29 cellular contexts compared by ENCODE assay signal in the genomic region with DNA sequence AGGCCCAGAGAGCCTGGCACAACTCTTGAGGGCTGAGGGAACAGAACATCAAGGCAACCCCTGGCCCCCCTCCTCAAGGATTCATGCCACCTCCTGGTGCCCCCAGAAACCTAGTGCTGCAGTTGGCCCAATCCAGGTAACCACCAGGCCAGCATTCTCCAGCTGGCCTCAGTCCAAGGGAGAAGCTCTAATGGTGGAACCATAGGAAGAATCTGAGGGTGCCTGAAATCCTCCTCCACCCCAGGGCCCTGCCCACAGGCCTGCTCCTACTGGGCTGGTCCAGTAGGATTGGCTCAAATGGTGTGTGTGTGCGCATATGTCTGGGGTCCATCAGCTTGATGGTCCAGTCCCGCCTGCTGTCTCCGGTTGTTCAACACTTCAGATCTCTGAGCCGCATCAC. TPM values are rescaled to one million over a fixed set of nuclear protein-coding genes. Genes with fewer than 3 reads are reported as not detected.
DNase-seq lines count a peak whose midpoint lies in the region; ATAC-seq, FAIRE-seq and TF ChIP-seq lines count a peak whose summit lies in the region.
"Had no signal": no experiment of that assay in that cellular context is flagged by ENCODE, and none has a peak within 500 bp of the region (broad histone marks: within the 10 kb centered on the region; RNA-seq: fewer than 3 reads in every experiment).

No MANE protein-coding gene starts in this region.

- H3K27ac ChIP-seq in heart left ventricle (no peak overlapping the region), endothelial cell of umbilical vein (ENCODE audit: insufficient read depth, low read depth, low read length) (no peak overlapping the region), psoas muscle (peak overlapping the region; percentile 41), vagina (peak overlapping the region; percentile 63)
- H3K27ac ChIP-seq: colonic mucosa, KMS-11, right lobe of liver, thoracic aorta had no signal

- H3K4me3 ChIP-seq in heart left ventricle: no peak overlapping the region
- no peak overlapping the region for H3K4me3 ChIP-seq in endothelial cell of umbilical vein (replicated peaks in 1 of 3; ENCODE audit: insufficient read depth in 1 of 3, low read depth in 1 of 3, low read length in 3 of 3)
- no peak overlapping the region for H3K4me3 ChIP-seq in psoas muscle
- H3K4me3 ChIP-seq in vagina: no peak overlapping the region
- H3K4me3 ChIP-seq: colonic mucosa, mucosa of descending colon, right lobe of liver, thoracic aorta had no signal

- H3K4me1 ChIP-seq in heart left ventricle (peaks cover 5 to 38% (median 30%) of the 10 kb centered on the region in 12 donors), endothelial cell of umbilical vein (ENCODE audit: control insufficient read depth, extremely low read depth, insufficient read depth, low read length) (peaks cover 36% of the 10 kb centered on the region), psoas muscle (peaks cover 40% of the 10 kb centered on the region), vagina (peaks cover 59% of the 10 kb centered on the region)

- no peak for FAIRE-seq in endothelial cell of umbilical vein (lab: Jason Lieb, UNC)
- FAIRE-seq: frontal cortex, TTC549 had no signal

- H4K20me1 ChIP-seq in endothelial cell of umbilical vein (replicated peaks; ENCODE audit: control insufficient read depth, extremely low read depth, insufficient read depth, low read length): no peaks in the 10 kb centered on the region

- POLR2A ChIA-PET in endothelial cell of umbilical vein (lab: Charles Lee): interaction anchor here (0.6 kb wide), 1 partner anchor 9 kb away, joined by 4 read pairs; no protein-coding TSS in a partner anchor

- TF ChIP-seq CTCF in heart left ventricle (IDR thresholded peaks at IDR 0.05) (no peak), endothelial cell of umbilical vein (IDR thresholded peaks at IDR 0.05; ENCODE audit: extremely low read depth in 1 of 2, insufficient read depth in 1 of 2, low read depth in 1 of 2, low read length in 2 of 2) (no peak), psoas muscle (IDR thresholded peaks at IDR 0.05) (no peak), vagina (IDR thresholded peaks at IDR 0.05) (no peak)

- no peaks in the 10 kb centered on the region for H3K27me3 ChIP-seq in heart left ventricle
- H3K27me3 ChIP-seq in endothelial cell of umbilical vein (ENCODE audit: control insufficient read depth in 2 of 2, insufficient read depth in 2 of 2, low read length in 2 of 2): no peaks in the 10 kb centered on the region
- no peaks in the 10 kb centered on the region for H3K27me3 ChIP-seq in psoas muscle (ENCODE audit: insufficient read depth in 3 of 3, low read length in 2 of 3)
- no peaks in the 10 kb centered on the region for H3K27me3 ChIP-seq in vagina
- H3K27me3 ChIP-seq: colonic mucosa, right lobe of liver had no signal

- 86 to 98% (median 97%) methylated on average over 4 of the region's 4 CpGs for WGBS in heart left ventricle, 4 donors
- 97 to 100% (median 98%) methylated on average over 4 of the region's 4 CpGs for WGBS in psoas muscle, 3 donors

- no peak overlapping the region for H2AFZ ChIP-seq in endothelial cell of umbilical vein (ENCODE audit: low read depth, low read length)
- H2AFZ ChIP-seq: parathyroid adenoma had no signal

- dilution Hi-C loops in endothelial cell of umbilical vein (cut with MboI; ENCODE audit: extremely low pct_ligation_motif_present, low sequenced_read_pairs): no loop called here

- peak in 3 of 4 donors; percentile 11 to 25 (median 23) for ATAC-seq in heart left ventricle
- ATAC-seq in psoas muscle: peak in 1 of 4 donors; percentile 11
- ATAC-seq in HG02642 (IDR thresholded peaks at IDR 0.05; ENCODE audit: poor library complexity, unreplicated experiment): no peak
- ATAC-seq: activated naive CD4-positive, alpha-beta T cell treated with anti-CD3 and anti-CD28 coated beads, Interleukin-2, amount 50 U/mL, for 72 hours; effector memory CD8-positive, alpha-beta T cell; esophagus mucosa; mucosa of descending colon; natural killer cell treated with Interleukin-12 subunit alpha and Interleukin-12 subunit beta and Interleukin-15 and Interleukin-18, amount 100 ng/mL, for 72 hours had no signal

- CTCF ChIA-PET in endothelial cell of umbilical vein (lab: Charles Lee): interaction anchor here (1.8 to 2.2 kb wide), 2 partner anchors 9 to 10 kb away, joined by 5 to 19 read pairs; no protein-coding TSS in a partner anchor

- no peak overlapping the region for H3K9ac ChIP-seq in endothelial cell of umbilical vein (replicated peaks; ENCODE audit: extremely low read depth, insufficient read depth, low read length)
- H3K9ac ChIP-seq: KMS-11, parathyroid adenoma had no signal

- H3K9me3 ChIP-seq in heart left ventricle (no peaks in the 10 kb centered on the region), endothelial cell of umbilical vein (replicated peaks; ENCODE audit: control insufficient read depth, insufficient read depth, low read length) (no peaks in the 10 kb centered on the region), psoas muscle (no peaks in the 10 kb centered on the region), vagina (no peaks in the 10 kb centered on the region)
- H3K9me3 ChIP-seq: colonic mucosa, mucosa of descending colon, right lobe of liver, thoracic aorta had no signal

- H3K4me2 ChIP-seq in endothelial cell of umbilical vein (ENCODE audit: insufficient read depth, low read length): no peak overlapping the region
- H3K4me2 ChIP-seq: KMS-11 had no signal

- DNase-seq in heart left ventricle (peak in 2 of 5 donors; percentile 18 to 21), cardiac septum (ENCODE audit: low spot score) (no peak), endothelial cell of umbilical vein (ENCODE audit: low read depth, low spot score) (no peak), psoas muscle (no peak), vagina (ENCODE audit: extremely low spot score in 2 of 2) (no peak), DMS153 (lab: John Stamatoyannopoulos, UW) (no peak), occipital lobe (lab: John Stamatoyannopoulos, UW) (no peak)
- DNase-seq: activated CD4-positive, alpha-beta T cell treated with anti-CD3 and anti-CD28 coated beads, Interleukin-2, amount 50 U/mL, for 4 hours; colonic mucosa; COR-L47; DND-41; effector memory CD8-positive, alpha-beta T cell; H7; mucosa of descending colon; NCI-H1417; NCI-H2029 treated with DMSO at 0.1 percent for 48 hours; NCI-H69; right lobe of liver; stimulated activated CD4-positive, alpha-beta T cell treated with anti-CD3 and anti-CD28 coated beads, Interleukin-4, amount 100 ng/mL, for 4 hours; stimulated activated naive CD4-positive, alpha-beta T cell had no signal

- BruUV-seq in endothelial cell of umbilical vein (replicated peaks; lab: Mats Ljungman, UMichigan): no TSS peak

- H3K36me3 ChIP-seq in heart left ventricle (peaks cover 0 to 56% (median 42%) of the 10 kb centered on the region in 9 donors), endothelial cell of umbilical vein (ENCODE audit: control insufficient read depth in 2 of 2, extremely low read depth in 1 of 2, insufficient read depth in 2 of 2, low read length in 2 of 2) (peaks cover 17 to 43% of the 10 kb centered on the region in 2 experiments), psoas muscle (ENCODE audit: insufficient read depth in 1 of 2, low read depth in 1 of 2) (peaks cover 0 to 42% of the 10 kb centered on the region in 2 donors), vagina (peaks cover 0 to 12% of the 10 kb centered on the region in 2 donors)
- H3K36me3 ChIP-seq: colonic mucosa had no signal

- intact Hi-C loops in heart left ventricle (cut with DNase I) (no loop called here), cardiac septum (cut with DNase I) (no loop called here), endothelial cell of umbilical vein (cut with micrococcal nuclease) (no loop called here), psoas muscle (cut with DNase I) (no loop called here), vagina (cut with DNase I) (no loop called here)

- H3K9me1 ChIP-seq in endothelial cell of umbilical vein (replicated peaks; ENCODE audit: control insufficient read depth, extremely low read depth, insufficient read depth, low read length): no peaks in the 10 kb centered on the region

- H3K79me2 ChIP-seq in endothelial cell of umbilical vein (ENCODE audit: control insufficient read depth, insufficient read depth, low read length): peaks cover 35% of the 10 kb centered on the region

- TF ChIP-seq POLR2A in heart left ventricle (IDR thresholded peaks at IDR 0.05) (no peak), endothelial cell of umbilical vein (IDR thresholded peaks at IDR 0.05; ENCODE audit: low read depth, low read length) (peak; percentile 85), vagina (IDR thresholded peaks at IDR 0.05) (no peak)

RNA-seq across cellular contexts. Expression of gene HYAL2, which starts 7.7 kb away (rescaled TPM):
- total RNA-seq in heart left ventricle (100 to 1,000 TPM in 2 of 9 donors, 10 to 100 TPM in 7; 24.0 to 234 (median 48.5) TPM), cardiac septum (42.0 TPM), endothelial cell of umbilical vein (266 and 279 TPM in 2 replicates), psoas muscle (10 to 100 TPM; 20.6 to 42.8 (median 25.6) TPM), vagina (173 TPM), occipital lobe (30.9 TPM)
- polyA plus RNA-seq in heart left ventricle (100 to 1,000 TPM in 1 of 2 donors, 10 to 100 TPM in 1; 52.2 to 119 TPM), endothelial cell of umbilical vein (970 and 1,145 TPM in 2 replicates), psoas muscle (10 to 100 TPM; 25.3 to 61.7 (median 41.8) TPM)
- 537 and 563 TPM in 2 replicates for polyA plus RNA-seq in endothelial cell of umbilical vein (2011; cell fraction: cytosol; rRNA removed)
- 347 and 354 TPM in 2 replicates for polyA plus RNA-seq in endothelial cell of umbilical vein (2011; cell fraction: nucleus; rRNA removed)
- polyA plus RNA-seq in endothelial cell of umbilical vein (2012): 266 and 312 TPM in 2 replicates
- polyA minus RNA-seq in endothelial cell of umbilical vein: 480 and 514 TPM in 2 replicates
- 26.4 TPM for polyA minus RNA-seq in endothelial cell of umbilical vein (2011; cell fraction: cytosol; rRNA and poly(A)+ RNA removed)
- polyA minus RNA-seq in endothelial cell of umbilical vein (2011; cell fraction: nucleus; rRNA and poly(A)+ RNA removed): 150 and 202 TPM in 2 replicates

RNA-seq across cellular contexts. Expression of gene HYAL1, which starts 11.4 kb away (rescaled TPM):
- total RNA-seq in heart left ventricle (10 to 100 TPM; 36.9 to 99.7 (median 57.8) TPM), cardiac septum (51.6 TPM), endothelial cell of umbilical vein (1.6 and 2.2 TPM in 2 replicates), psoas muscle (10 to 100 TPM in 3 of 4 donors, 1 to 10 TPM in 1; 8.5 to 20.8 (median 13.7) TPM), vagina (17.7 TPM), occipital lobe (0.16 TPM)
- polyA plus RNA-seq in heart left ventricle (10 to 100 TPM; 37.6 to 60.7 TPM), endothelial cell of umbilical vein (3.3 and 3.8 TPM in 2 replicates), psoas muscle (10 to 100 TPM in 2 of 3 donors, 1 to 10 TPM in 1; 9.5 to 15.1 (median 13.8) TPM)
- 1.7 and 1.8 TPM in 2 replicates for polyA plus RNA-seq in endothelial cell of umbilical vein (2011; cell fraction: cytosol; rRNA removed)
- 3.6 and 3.7 TPM in 2 replicates for polyA plus RNA-seq in endothelial cell of umbilical vein (2011; cell fraction: nucleus; rRNA removed)
- 0.65 and 0.68 TPM in 2 replicates for polyA plus RNA-seq in endothelial cell of umbilical vein (2012)
- 2.3 and 4.3 TPM in 2 replicates for polyA minus RNA-seq in endothelial cell of umbilical vein
- polyA minus RNA-seq in endothelial cell of umbilical vein (2011; cell fraction: cytosol; rRNA and poly(A)+ RNA removed): 27.9 TPM
- 2.5 and 4.9 TPM in 2 replicates for polyA minus RNA-seq in endothelial cell of umbilical vein (2011; cell fraction: nucleus; rRNA and poly(A)+ RNA removed)

RNA-seq across cellular contexts. Expression of gene TUSC2, which starts 13.2 kb away (rescaled TPM):
- total RNA-seq in heart left ventricle (10 to 100 TPM; 24.5 to 34.9 (median 29.0) TPM), cardiac septum (24.5 TPM), endothelial cell of umbilical vein (30.0 and 31.0 TPM in 2 replicates), psoas muscle (10 to 100 TPM; 31.5 to 43.6 (median 33.7) TPM), vagina (11.8 TPM), occipital lobe (16.2 TPM)
- polyA plus RNA-seq in heart left ventricle (10 to 100 TPM; 27.6 to 68.1 TPM), endothelial cell of umbilical vein (84.8 and 89.0 TPM in 2 replicates), psoas muscle (100 to 1,000 TPM in 1 of 3 donors, 10 to 100 TPM in 2; 38.0 to 100 (median 84.9) TPM)
- 42.4 and 49.4 TPM in 2 replicates for polyA plus RNA-seq in endothelial cell of umbilical vein (2011; cell fraction: cytosol; rRNA removed)
- 22.3 and 23.0 TPM in 2 replicates for polyA plus RNA-seq in endothelial cell of umbilical vein (2011; cell fraction: nucleus; rRNA removed)
- polyA plus RNA-seq in endothelial cell of umbilical vein (2012): 32.4 and 32.5 TPM in 2 replicates
- polyA minus RNA-seq in endothelial cell of umbilical vein: 30.9 and 33.5 TPM in 2 replicates
- 10.3 TPM for polyA minus RNA-seq in endothelial cell of umbilical vein (2011; cell fraction: cytosol; rRNA and poly(A)+ RNA removed)
- polyA minus RNA-seq in endothelial cell of umbilical vein (2011; cell fraction: nucleus; rRNA and poly(A)+ RNA removed): 8.5 and 9.1 TPM in 2 replicates

RNA-seq across cellular contexts. Expression of gene HYAL3, which starts 15.6 kb away (rescaled TPM):
- total RNA-seq in heart left ventricle: 1 to 10 TPM; 1.0 to 3.2 (median 1.6) TPM
- 1 to 10 TPM; 2.1 to 3.1 TPM for polyA plus RNA-seq in heart left ventricle
- total RNA-seq in cardiac septum: 1.3 TPM
- 3.8 and 4.8 TPM in 2 replicates for total RNA-seq in endothelial cell of umbilical vein
- 11.5 and 12.8 TPM in 2 replicates for polyA plus RNA-seq in endothelial cell of umbilical vein
- polyA plus RNA-seq in endothelial cell of umbilical vein (2011; cell fraction: cytosol; rRNA removed): 8.1 TPM in 2 replicates
- 6.4 and 8.0 TPM in 2 replicates for polyA plus RNA-seq in endothelial cell of umbilical vein (2011; cell fraction: nucleus; rRNA removed)
- 4.0 and 5.3 TPM in 2 replicates for polyA plus RNA-seq in endothelial cell of umbilical vein (2012)
- 4.0 and 5.6 TPM in 2 replicates for polyA minus RNA-seq in endothelial cell of umbilical vein
- polyA minus RNA-seq in endothelial cell of umbilical vein (2011; cell fraction: cytosol; rRNA and poly(A)+ RNA removed): 23.4 TPM
- 0.96 and 2.4 TPM in 2 replicates for polyA minus RNA-seq in endothelial cell of umbilical vein (2011; cell fraction: nucleus; rRNA and poly(A)+ RNA removed)
- total RNA-seq in psoas muscle: 1 to 10 TPM in 1 of 4 donors, under 1 TPM in 3; 0.28 to 2.1 (median 0.65) TPM
- 1 to 10 TPM in 2 of 3 donors, under 1 TPM in 1; 0.23 to 3.4 (median 1.2) TPM for polyA plus RNA-seq in psoas muscle
- total RNA-seq in vagina: 8.1 TPM
- total RNA-seq in occipital lobe: 6.6 TPM

RNA-seq across cellular contexts. Expression of gene NAA80, which starts 15.6 kb away (rescaled TPM):
- total RNA-seq in heart left ventricle: 10 to 100 TPM in 4 of 9 donors, 1 to 10 TPM in 5; 8.0 to 13.9 (median 9.8) TPM
- polyA plus RNA-seq in heart left ventricle: 10 to 100 TPM in 1 of 2 donors, 1 to 10 TPM in 1; 5.0 to 10.4 TPM
- total RNA-seq in cardiac septum: 8.5 TPM
- total RNA-seq in endothelial cell of umbilical vein: 9.0 and 9.7 TPM in 2 replicates
- polyA plus RNA-seq in endothelial cell of umbilical vein: 13.1 and 17.7 TPM in 2 replicates
- 5.4 and 6.5 TPM in 2 replicates for polyA plus RNA-seq in endothelial cell of umbilical vein (2011; cell fraction: cytosol; rRNA removed)
- polyA plus RNA-seq in endothelial cell of umbilical vein (2011; cell fraction: nucleus; rRNA removed): 16.1 and 21.1 TPM in 2 replicates
- 8.5 and 8.6 TPM in 2 replicates for polyA plus RNA-seq in endothelial cell of umbilical vein (2012)
- polyA minus RNA-seq in endothelial cell of umbilical vein: 6.2 and 6.8 TPM in 2 replicates
- polyA minus RNA-seq in endothelial cell of umbilical vein (2011; cell fraction: cytosol; rRNA and poly(A)+ RNA removed): 7.5 TPM
- 4.4 and 5.0 TPM in 2 replicates for polyA minus RNA-seq in endothelial cell of umbilical vein (2011; cell fraction: nucleus; rRNA and poly(A)+ RNA removed)
- total RNA-seq in psoas muscle: 1 to 10 TPM; 7.9 to 9.7 (median 8.3) TPM
- 10 to 100 TPM in 1 of 3 donors, 1 to 10 TPM in 2; 6.8 to 12.8 (median 10.0) TPM for polyA plus RNA-seq in psoas muscle
- 10.1 TPM for total RNA-seq in vagina
- total RNA-seq in occipital lobe: 4.5 TPM

Comparison
In these comparisons a context has a peak if more than half of its experiments do, and no peak if none do; other contexts are left out.
1. H3K27ac ChIP-seq: peak in psoas muscle (single experiment) and vagina (single experiment); none in heart left ventricle (0 of 12) and endothelial cell of umbilical vein (single experiment).